18 cellular contexts compared by ENCODE assay signal in genomic region chr3:29344154-29344553, GRCh38.
DNase-seq lines count a peak whose midpoint lies in the region; ATAC-seq, FAIRE-seq and TF ChIP-seq lines count a peak whose summit lies in the region.
"Had no signal": no experiment of that assay in that cellular context is flagged by ENCODE, and none has a peak within 500 bp of the region (broad histone marks: within the 10 kb centered on the region; RNA-seq: fewer than 3 reads in every experiment).

No MANE protein-coding gene starts in this region.

- H2AFZ ChIP-seq in OCI-LY1 (ENCODE audit: low read length) (no peak overlapping the region), astrocyte (ENCODE audit: low read depth, low read length) (no peak overlapping the region)

- no peak overlapping the region for H3K4me3 Mint-ChIP-seq in astrocyte (ENCODE audit: unreplicated experiment)
- H3K4me3 Mint-ChIP-seq: CD4-positive, alpha-beta T cell had no signal

- TF ChIP-seq CTCF in heart left ventricle (IDR thresholded peaks at IDR 0.05) (no peak), OCI-LY1 (IDR thresholded peaks at IDR 0.05; ENCODE audit: low read length) (no peak), astrocyte (IDR thresholded peaks at IDR 0.05; ENCODE audit: insufficient read depth, low read depth, low read length) (no peak)

- H4K20me1 ChIP-seq in OCI-LY1 (ENCODE audit: insufficient read depth, low read length) = no peaks in the 10 kb centered on the region
- peaks cover 1% of the 10 kb centered on the region for H4K20me1 ChIP-seq in astrocyte (ENCODE audit: insufficient read depth, low read length)

- H3K27me3 ChIP-seq in heart left ventricle = no peaks in the 10 kb centered on the region
- H3K27me3 ChIP-seq in OCI-LY1 (ENCODE audit: insufficient read depth, low read length) = no peaks in the 10 kb centered on the region
- no peaks in the 10 kb centered on the region for H3K27me3 ChIP-seq in astrocyte (ENCODE audit: insufficient read depth, low read length)

- peaks cover 30% of the 10 kb centered on the region for H3K4me1 Mint-ChIP-seq in astrocyte (ENCODE audit: low read depth, unreplicated experiment)

- H3K9me3 Mint-ChIP-seq in astrocyte (ENCODE audit: unreplicated experiment) = no peaks in the 10 kb centered on the region
- H3K9me3 Mint-ChIP-seq: CD4-positive, alpha-beta T cell had no signal

- peak; percentile 20 for FAIRE-seq in astrocyte (lab: Jason Lieb, UNC)
- FAIRE-seq: A549, D721Med, G401.6 had no signal

- H3K27ac Mint-ChIP-seq in astrocyte (ENCODE audit: unreplicated experiment) = no peak overlapping the region
- H3K27ac Mint-ChIP-seq: CD4-positive, alpha-beta T cell had no signal

- no peaks in the 10 kb centered on the region for H3K36me3 ChIP-seq in heart left ventricle
- H3K36me3 ChIP-seq in OCI-LY1 (ENCODE audit: insufficient read depth, low read length) = peaks cover 20% of the 10 kb centered on the region
- H3K36me3 ChIP-seq in astrocyte (ENCODE audit: insufficient read depth, low read length) = no peaks in the 10 kb centered on the region
- H3K36me3 ChIP-seq: HAP-1 had no signal

- no peak overlapping the region for H3K4me3 ChIP-seq in heart left ventricle
- H3K4me3 ChIP-seq in OCI-LY1 (ENCODE audit: low read depth, low read length, poor library complexity, severe bottlenecking) = no peak overlapping the region
- H3K4me3 ChIP-seq in astrocyte (ENCODE audit: insufficient read depth, low read depth, low read length) = no peak overlapping the region
- H3K4me3 ChIP-seq: A549, HAP-1 had no signal

- H3K27me3 Mint-ChIP-seq in astrocyte (ENCODE audit: low read depth, unreplicated experiment) = no peaks in the 10 kb centered on the region
- H3K27me3 Mint-ChIP-seq: CD4-positive, alpha-beta T cell had no signal

- H3K4me1 ChIP-seq in heart left ventricle (peaks cover 0 to 58% (median 15%) of the 10 kb centered on the region in 12 donors), OCI-LY1 (ENCODE audit: insufficient read depth, low read length, severe bottlenecking) (peaks cover 87% of the 10 kb centered on the region), astrocyte (ENCODE audit: insufficient read depth, low read length) (peaks cover 4% of the 10 kb centered on the region)
- H3K4me1 ChIP-seq: Caco-2 had no signal

- DNase-seq in Right ventricle myocardium superior (no peak), heart left ventricle (no peak), astrocyte (ENCODE audit: low read depth) (no peak), sciatic nerve (ENCODE audit: low spot score) (no peak), NK-92 (lab: John Stamatoyannopoulos, UW; ENCODE audit: unreplicated experiment) (no peak), NCI-H2107 (lab: John Stamatoyannopoulos, UW) (no peak), middle frontal gyrus (ENCODE audit: extremely low spot score, low spot score) (no peak)
- DNase-seq: AML-193; Caco-2; CD4-positive, alpha-beta T cell; GOT3 had no signal

- no peaks in the 10 kb centered on the region for H3K9me3 ChIP-seq in heart left ventricle
- no peaks in the 10 kb centered on the region for H3K9me3 ChIP-seq in OCI-LY1 (ENCODE audit: low read length)
- no peaks in the 10 kb centered on the region for H3K9me3 ChIP-seq in astrocyte (ENCODE audit: insufficient read depth, low read depth, low read length)
- H3K9me3 ChIP-seq: A549, Caco-2, HAP-1 had no signal

- intact Hi-C loops in Right ventricle myocardium superior (cut with DNase I) (no loop called here), heart left ventricle (cut with DNase I) (no loop called here), sciatic nerve (cut with DNase I) (no loop called here)

- H3K9me2 ChIP-seq in OCI-LY1 (ENCODE audit: low read depth, low read length) = no peaks in the 10 kb centered on the region

- H3K4me2 ChIP-seq in OCI-LY1 (ENCODE audit: low read length) = no peak overlapping the region; the same call in 1 of the 2 replicates
- no peak overlapping the region for H3K4me2 ChIP-seq in astrocyte (ENCODE audit: low read length)
- H3K4me2 ChIP-seq: A549 had no signal

- H3K36me3 Mint-ChIP-seq in astrocyte (ENCODE audit: low read depth, unreplicated experiment) = no peaks in the 10 kb centered on the region

- WGBS in heart left ventricle, 4 donors = 81 to 90% (median 84%) methylated on average over 3 of the region's 3 CpGs

- H3K27ac ChIP-seq in heart left ventricle (peak overlapping the region in 1 of 12 donors; percentile 34), OCI-LY1 (ENCODE audit: low read depth, low read length, poor library complexity, severe bottlenecking) (peak overlapping the region; percentile 44), astrocyte (ENCODE audit: low read depth, low read length) (no peak overlapping the region)
- H3K27ac ChIP-seq: 22Rv1, A549, C4-2B had no signal

- H3K9ac ChIP-seq in OCI-LY1 (ENCODE audit: low read length) = no peak overlapping the region
- H3K9ac ChIP-seq in astrocyte (ENCODE audit: low read length) = no peak overlapping the region

- peaks cover 54% of the 10 kb centered on the region for H3K79me2 ChIP-seq in OCI-LY1 (ENCODE audit: insufficient read depth, low read length)
- peaks cover 74% of the 10 kb centered on the region for H3K79me2 ChIP-seq in astrocyte (ENCODE audit: insufficient read depth, low read length)

- TF ChIP-seq POLR2A in heart left ventricle (IDR thresholded peaks at IDR 0.05) = no peak

- H3F3A ChIP-seq in OCI-LY1 (ENCODE audit: insufficient read depth, low read length) = no peaks in the 10 kb centered on the region

- peak; percentile 31 for ATAC-seq in Right ventricle myocardium superior (ENCODE audit: poor library complexity)
- no peak for ATAC-seq in heart left ventricle
- ATAC-seq in sciatic nerve = peak; percentile 64
- ATAC-seq: A549 had no signal

Comparison
In these comparisons a context has a peak if more than half of its experiments do, and no peak if none do; other contexts are left out.
1. ATAC-seq: peak in Right ventricle myocardium superior (single experiment) and sciatic nerve (single experiment); none in heart left ventricle (0 of 4).